Comparison of ENCODE assay signal across 14 cellular contexts in genomic region chr10:99996934-99997648, GRCh38. TPM values are rescaled to one million over a fixed set of nuclear protein-coding genes. Genes with fewer than 3 reads are reported as not detected.
DNase-seq lines count a peak whose midpoint lies in the region; ATAC-seq and TF ChIP-seq lines count a peak whose summit lies in the region.
"Had no signal": no experiment of that assay in that cellular context is flagged by ENCODE, and none has a peak within 500 bp of the region (broad histone marks: within the 10 kb centered on the region; RNA-seq: fewer than 3 reads in every experiment).

No MANE protein-coding gene starts in this region.

- H3K4me3 ChIP-seq in fibroblast of the aortic adventitia (ENCODE audit: low read depth, low read length): peak overlapping the region; percentile 19
- H3K4me3 ChIP-seq in ascending aorta: no peak overlapping the region
- H3K4me3 ChIP-seq: pancreas had no signal

- H3K27me3 Mint-ChIP-seq in progenitor cell of endocrine pancreas: no peaks in the 10 kb centered on the region

- no peaks in the 10 kb centered on the region for H3K4me1 ChIP-seq in ascending aorta

- no peak overlapping the region for H3K27ac ChIP-seq in ascending aorta
- H3K27ac ChIP-seq: pancreas had no signal

- H3K27me3 ChIP-seq in ascending aorta: no peaks in the 10 kb centered on the region
- H3K27me3 ChIP-seq: pancreas had no signal

- H3K9me3 ChIP-seq in ascending aorta: no peaks in the 10 kb centered on the region
- H3K9me3 ChIP-seq: pancreas had no signal

- ATAC-seq in GM18520 (IDR thresholded peaks at IDR 0.05; ENCODE audit: unreplicated experiment): no peak
- ATAC-seq: activated CD4-positive, CD25-positive, alpha-beta regulatory T cell treated with anti-CD3 and anti-CD28 coated beads, Interleukin-2, amount 50 U/mL, for 24 hours; pancreas; PC-3 had no signal

- H3K27ac Mint-ChIP-seq in progenitor cell of endocrine pancreas: peak overlapping the region; percentile 10

- DNase-seq in EH (ENCODE audit: low read depth) (peak; percentile 80), SK-MEL-5 (ENCODE audit: low read depth, low spot score) (peak; percentile 30), fibroblast of the aortic adventitia (ENCODE audit: low read depth) (peak; percentile 64), progenitor cell of endocrine pancreas (ENCODE audit: low spot score, unreplicated experiment) (no peak), NCI-H1417 treated with DMSO at 0.1 percent for 48 hours (lab: John Stamatoyannopoulos, UW) (no peak), ascending aorta (ENCODE audit: low spot score in 2 of 2) (no peak)
- DNase-seq in activated CD4-positive, alpha-beta T cell treated with anti-CD3 and anti-CD28 coated beads, Interleukin-2, amount 50 U/mL, for 1 hour: no peak
- DNase-seq: activated gamma-delta T cell; CD8-positive, alpha-beta memory T cell; NCI-H146; pancreas; PC-3 had no signal

- H3K36me3 Mint-ChIP-seq in progenitor cell of endocrine pancreas (ENCODE audit: insufficient read depth): no peaks in the 10 kb centered on the region

- peaks cover 15% of the 10 kb centered on the region for H3K4me1 Mint-ChIP-seq in progenitor cell of endocrine pancreas (ENCODE audit: low read depth)

- no peak overlapping the region for H3K4me3 Mint-ChIP-seq in progenitor cell of endocrine pancreas (ENCODE audit: low read depth)
- H3K4me3 Mint-ChIP-seq: CD8-positive, alpha-beta memory T cell had no signal

- in situ Hi-C loops in SK-MEL-5 (cut with HindIII; ENCODE audit: low pct_unique_long_range_greater_than_20kb, low sequenced_read_pairs): no loop called here

- no peak for TF ChIP-seq CTCF in fibroblast of the aortic adventitia (IDR thresholded peaks at IDR 0.05; ENCODE audit: insufficient read depth, low read length)
- no peak for TF ChIP-seq CTCF in progenitor cell of endocrine pancreas (IDR thresholded peaks at IDR 0.05; ENCODE audit: unreplicated experiment)
- TF ChIP-seq CTCF in ascending aorta (IDR thresholded peaks at IDR 0.05): no peak

- H3K9me3 Mint-ChIP-seq in progenitor cell of endocrine pancreas (ENCODE audit: low read depth): peaks cover 3% of the 10 kb centered on the region
- H3K9me3 Mint-ChIP-seq: CD8-positive, alpha-beta memory T cell had no signal

- no peaks in the 10 kb centered on the region for H3K36me3 ChIP-seq in ascending aorta
- H3K36me3 ChIP-seq: pancreas had no signal

- intact Hi-C loops in ascending aorta (cut with DNase I): no loop called here

RNA-seq across cellular contexts. Expression of gene DNMBP, which starts 12.7 kb away (rescaled TPM):
- 5.3 and 6.2 TPM in 2 replicates for total RNA-seq in SK-MEL-5 (2014; rRNA removed; shearing (Covaris generic))
- polyA plus RNA-seq in SK-MEL-5 (2015; cell fraction: cytosol; rRNA removed): 7.0 and 7.7 TPM in 2 replicates
- 5.9 and 10.0 TPM in 2 replicates for polyA plus RNA-seq in SK-MEL-5 (2015; cell fraction: nucleus; rRNA removed)
- total RNA-seq in fibroblast of the aortic adventitia (ENCODE audit: low replicate concordance) (24.9 and 62.4 TPM in 2 replicates), progenitor cell of endocrine pancreas (43.8 and 47.5 TPM in 2 replicates), ascending aorta (15.9 TPM)

Comparison
In these comparisons a context has a peak if more than half of its experiments do, and no peak if none do; other contexts are left out.
1. DNase-seq: peak in EH (single experiment), SK-MEL-5 (single experiment) and fibroblast of the aortic adventitia (single experiment); none in progenitor cell of endocrine pancreas (single experiment), NCI-H1417 treated with DMSO at 0.1 percent for 48 hours (single experiment), activated CD4-positive, alpha-beta T cell treated with anti-CD3 and anti-CD28 coated beads, Interleukin-2, amount 50 U/mL, for 1 hour (single experiment) and ascending aorta (0 of 2).